1 cellular context compared by ENCODE assay signal in the genomic region with DNA sequence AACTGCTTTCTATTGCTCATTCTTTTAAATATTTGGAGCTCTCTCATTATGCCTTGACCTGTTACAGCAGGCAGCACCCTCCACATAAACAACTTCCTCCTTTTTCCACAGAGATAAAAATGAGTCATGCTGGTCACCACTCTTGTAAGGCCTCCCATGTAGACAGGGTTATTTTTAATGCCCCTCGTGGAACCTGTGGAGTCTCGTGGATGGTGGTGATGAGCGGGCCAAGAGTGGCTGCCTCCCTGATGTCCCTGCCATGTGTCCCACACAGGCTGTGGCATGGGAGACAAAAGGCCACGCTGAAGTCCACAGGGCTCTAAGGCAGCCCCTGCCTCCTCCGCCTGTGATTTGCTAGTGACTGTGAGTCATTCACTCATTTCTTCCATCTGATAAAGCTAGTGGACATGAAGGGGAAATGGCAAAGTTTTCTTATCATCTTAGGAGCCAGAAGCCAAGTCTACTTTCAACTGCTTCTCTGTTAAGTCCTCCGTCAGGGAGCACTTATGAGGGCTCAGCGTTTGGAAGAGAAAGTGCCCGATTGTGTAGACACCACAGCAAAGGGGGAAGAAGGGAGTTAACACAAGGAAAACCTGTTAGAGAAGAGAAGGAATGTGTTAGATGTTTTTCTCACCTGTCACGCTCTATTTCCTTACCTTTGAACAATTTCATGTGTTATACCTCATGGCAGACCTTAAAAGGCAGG.
TF ChIP-seq lines count a peak whose summit lies in the region.

No MANE protein-coding gene starts in this region.

TF ChIP-seq in K562, 482 proteins besides CTCF, POLR2A, EP300 and RAD21 (continued from another document and continues in another):
- TF ChIP-seq, protein P1, sequence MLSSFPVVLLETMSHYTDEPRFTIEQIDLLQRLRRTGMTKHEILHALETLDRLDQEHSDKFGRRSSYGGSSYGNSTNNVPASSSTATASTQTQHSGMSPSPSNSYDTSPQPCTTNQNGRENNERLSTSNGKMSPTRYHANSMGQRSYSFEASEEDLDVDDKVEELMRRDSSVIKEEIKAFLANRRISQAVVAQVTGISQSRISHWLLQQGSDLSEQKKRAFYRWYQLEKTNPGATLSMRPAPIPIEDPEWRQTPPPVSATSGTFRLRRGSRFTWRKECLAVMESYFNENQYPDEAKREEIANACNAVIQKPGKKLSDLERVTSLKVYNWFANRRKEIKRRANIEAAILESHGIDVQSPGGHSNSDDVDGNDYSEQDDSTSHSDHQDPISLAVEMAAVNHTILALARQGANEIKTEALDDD (IDR thresholded peaks at IDR 0.05), result peak; percentile 81
- TF ChIP-seq TOE1 (IDR thresholded peaks at IDR 0.05; ENCODE audit: borderline replicate concordance) (peak; percentile 66; the same call in 1 of the 2 replicates), TOE1 (CRISPR knock-in tag; IDR thresholded peaks at IDR 0.05; ENCODE audit: borderline replicate concordance, low read depth) (no peak), BACH1 (tag; IDR thresholded peaks at IDR 0.05) (no peak; the same call in 1 of the 2 replicates), GTF2E2 (tag; IDR thresholded peaks at IDR 0.05) (no peak; the same call in 1 of the 2 replicates), HOMEZ (CRISPR knock-in tag; IDR thresholded peaks at IDR 0.05) (no peak), NFIC (IDR thresholded peaks at IDR 0.05) (peak; percentile 52), ZC3H11A (IDR thresholded peaks at IDR 0.05; ENCODE audit: low read depth, low read length) (no peak), SAFB (IDR thresholded peaks at IDR 0.05; ENCODE audit: borderline replicate concordance, low read depth, low read length) (no peak; the same call in 1 of the 2 replicates), HEY1 (CRISPR knock-in tag; IDR thresholded peaks at IDR 0.05; ENCODE audit: borderline replicate concordance) (no peak), ZNF165 (CRISPR knock-in tag; IDR thresholded peaks at IDR 0.05; ENCODE audit: borderline replicate concordance) (peak; percentile 25; the same call in 1 of the 2 replicates), ZEB2 (IDR thresholded peaks at IDR 0.05) (peak; percentile 50; the same call in 1 of the 2 replicates), ZNF217 (CRISPR knock-in tag; IDR thresholded peaks at IDR 0.05) (no peak), RBM14 (IDR thresholded peaks at IDR 0.05; ENCODE audit: borderline replicate concordance, insufficient read depth, low read depth, low read length) (no peak), ZNF23 (CRISPR knock-in tag; IDR thresholded peaks at IDR 0.05) (no peak), SREBF2 (CRISPR knock-in tag; IDR thresholded peaks at IDR 0.05) (no peak), ZNF444 (CRISPR knock-in tag; IDR thresholded peaks at IDR 0.05) (no peak), ZBTB40 (IDR thresholded peaks at IDR 0.05) (no peak), ZBTB40 (CRISPR knock-in tag; IDR thresholded peaks at IDR 0.05) (no peak), BRF2 (IDR thresholded peaks at IDR 0.05; ENCODE audit: borderline replicate concordance, insufficient read depth, insufficient read length) (no peak), ETV6 (IDR thresholded peaks at IDR 0.05; ENCODE audit: borderline replicate concordance in 1 of 2, low read depth in 2 of 2, low read length in 1 of 2) (peak in 1 of 2 experiments; percentile 31; a peak in 1 of 4 replicates), ETV6 (CRISPR knock-in tag; IDR thresholded peaks at IDR 0.05; ENCODE audit: borderline replicate concordance) (no peak), HMG20B (CRISPR knock-in tag; IDR thresholded peaks at IDR 0.05) (no peak), ZNF57 (CRISPR knock-in tag; IDR thresholded peaks at IDR 0.05) (no peak), FOXA1 (IDR thresholded peaks at IDR 0.05; ENCODE audit: borderline replicate concordance) (no peak), DPF2 (IDR thresholded peaks at IDR 0.05) (peak; percentile 100), JUND (IDR thresholded peaks at IDR 0.05; ENCODE audit: borderline replicate concordance, low read depth, low read length) (peak; percentile 91), JUND (tag; IDR thresholded peaks at IDR 0.05; ENCODE audit: borderline replicate concordance, low read depth, low read length) (peak; percentile 99), POLR3G (IDR thresholded peaks at IDR 0.05; ENCODE audit: extremely low read depth, insufficient read length, insufficient replicate concordance) (no peak), ZNF785 (CRISPR knock-in tag; IDR thresholded peaks at IDR 0.05) (no peak), CBFB (CRISPR knock-in tag; IDR thresholded peaks at IDR 0.05) (no peak), HOXB6 (CRISPR knock-in tag; IDR thresholded peaks at IDR 0.05; ENCODE audit: borderline replicate concordance) (no peak), USF1 (CRISPR knock-in tag; IDR thresholded peaks at IDR 0.05) (no peak), ZNF77 (CRISPR knock-in tag; IDR thresholded peaks at IDR 0.05) (no peak)
- TF ChIP-seq, protein P2, sequence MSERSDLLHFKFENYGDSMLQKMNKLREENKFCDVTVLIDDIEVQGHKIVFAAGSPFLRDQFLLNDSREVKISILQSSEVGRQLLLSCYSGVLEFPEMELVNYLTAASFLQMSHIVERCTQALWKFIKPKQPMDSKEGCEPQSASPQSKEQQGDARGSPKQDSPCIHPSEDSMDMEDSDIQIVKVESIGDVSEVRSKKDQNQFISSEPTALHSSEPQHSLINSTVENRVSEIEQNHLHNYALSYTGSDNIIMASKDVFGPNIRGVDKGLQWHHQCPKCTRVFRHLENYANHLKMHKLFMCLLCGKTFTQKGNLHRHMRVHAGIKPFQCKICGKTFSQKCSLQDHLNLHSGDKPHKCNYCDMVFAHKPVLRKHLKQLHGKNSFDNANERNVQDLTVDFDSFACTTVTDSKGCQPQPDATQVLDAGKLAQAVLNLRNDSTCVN (CRISPR knock-in tag; IDR thresholded peaks at IDR 0.05), result no peak
- TF ChIP-seq, protein P3, sequence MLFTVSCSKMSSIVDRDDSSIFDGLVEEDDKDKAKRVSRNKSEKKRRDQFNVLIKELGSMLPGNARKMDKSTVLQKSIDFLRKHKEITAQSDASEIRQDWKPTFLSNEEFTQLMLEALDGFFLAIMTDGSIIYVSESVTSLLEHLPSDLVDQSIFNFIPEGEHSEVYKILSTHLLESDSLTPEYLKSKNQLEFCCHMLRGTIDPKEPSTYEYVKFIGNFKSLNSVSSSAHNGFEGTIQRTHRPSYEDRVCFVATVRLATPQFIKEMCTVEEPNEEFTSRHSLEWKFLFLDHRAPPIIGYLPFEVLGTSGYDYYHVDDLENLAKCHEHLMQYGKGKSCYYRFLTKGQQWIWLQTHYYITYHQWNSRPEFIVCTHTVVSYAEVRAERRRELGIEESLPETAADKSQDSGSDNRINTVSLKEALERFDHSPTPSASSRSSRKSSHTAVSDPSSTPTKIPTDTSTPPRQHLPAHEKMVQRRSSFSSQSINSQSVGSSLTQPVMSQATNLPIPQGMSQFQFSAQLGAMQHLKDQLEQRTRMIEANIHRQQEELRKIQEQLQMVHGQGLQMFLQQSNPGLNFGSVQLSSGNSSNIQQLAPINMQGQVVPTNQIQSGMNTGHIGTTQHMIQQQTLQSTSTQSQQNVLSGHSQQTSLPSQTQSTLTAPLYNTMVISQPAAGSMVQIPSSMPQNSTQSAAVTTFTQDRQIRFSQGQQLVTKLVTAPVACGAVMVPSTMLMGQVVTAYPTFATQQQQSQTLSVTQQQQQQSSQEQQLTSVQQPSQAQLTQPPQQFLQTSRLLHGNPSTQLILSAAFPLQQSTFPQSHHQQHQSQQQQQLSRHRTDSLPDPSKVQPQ (CRISPR knock-in tag; IDR thresholded peaks at IDR 0.05; ENCODE audit: borderline replicate concordance), result no peak
- TF ChIP-seq, protein P4, sequence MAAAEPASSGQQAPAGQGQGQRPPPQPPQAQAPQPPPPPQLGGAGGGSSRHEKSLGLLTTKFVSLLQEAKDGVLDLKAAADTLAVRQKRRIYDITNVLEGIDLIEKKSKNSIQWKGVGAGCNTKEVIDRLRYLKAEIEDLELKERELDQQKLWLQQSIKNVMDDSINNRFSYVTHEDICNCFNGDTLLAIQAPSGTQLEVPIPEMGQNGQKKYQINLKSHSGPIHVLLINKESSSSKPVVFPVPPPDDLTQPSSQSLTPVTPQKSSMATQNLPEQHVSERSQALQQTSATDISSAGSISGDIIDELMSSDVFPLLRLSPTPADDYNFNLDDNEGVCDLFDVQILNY (CRISPR knock-in tag; IDR thresholded peaks at IDR 0.05), result no peak
- TF ChIP-seq, protein P5, sequence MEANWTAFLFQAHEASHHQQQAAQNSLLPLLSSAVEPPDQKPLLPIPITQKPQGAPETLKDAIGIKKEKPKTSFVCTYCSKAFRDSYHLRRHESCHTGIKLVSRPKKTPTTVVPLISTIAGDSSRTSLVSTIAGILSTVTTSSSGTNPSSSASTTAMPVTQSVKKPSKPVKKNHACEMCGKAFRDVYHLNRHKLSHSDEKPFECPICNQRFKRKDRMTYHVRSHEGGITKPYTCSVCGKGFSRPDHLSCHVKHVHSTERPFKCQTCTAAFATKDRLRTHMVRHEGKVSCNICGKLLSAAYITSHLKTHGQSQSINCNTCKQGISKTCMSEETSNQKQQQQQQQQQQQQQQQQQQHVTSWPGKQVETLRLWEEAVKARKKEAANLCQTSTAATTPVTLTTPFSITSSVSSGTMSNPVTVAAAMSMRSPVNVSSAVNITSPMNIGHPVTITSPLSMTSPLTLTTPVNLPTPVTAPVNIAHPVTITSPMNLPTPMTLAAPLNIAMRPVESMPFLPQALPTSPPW (CRISPR knock-in tag; IDR thresholded peaks at IDR 0.05), result peak; percentile 67
